ENCODE assay signal across 16 cellular contexts in genomic region chr1:161736332-161736969, GRCh38. TPM values are rescaled to one million over a fixed set of nuclear protein-coding genes. Genes with fewer than 3 reads are reported as not detected.
DNase-seq lines count a peak whose midpoint lies in the region; ATAC-seq and TF ChIP-seq lines count a peak whose summit lies in the region.
"Had no signal": no experiment of that assay in that cellular context is flagged by ENCODE, and none has a peak within 500 bp of the region (broad histone marks: within the 10 kb centered on the region; RNA-seq: fewer than 3 reads in every experiment).

No MANE protein-coding gene starts in this region.

- H3K9me3 Mint-ChIP-seq in activated T-cell treated with anti-CD3 and anti-CD28 coated beads, Interleukin-2, amount 50 U/mL, for 4 hours = no peaks in the 10 kb centered on the region
- H3K9me3 Mint-ChIP-seq: activated T-helper 1 cell treated with anti-CD3 and anti-CD28 coated beads, Interleukin-12 subunit alpha, Interleukin-12 subunit beta, Interleukin-2, Interleukin-4 antibody, amounts not matched to agents 30 ng/mL and 10 ng/mL and 1 ng/mL, durations not matched to agents 14 hours and 24 hours and 36 hours; central memory CD8-positive, alpha-beta T cell had no signal

- DNase-seq in EL (peak; percentile 40), HCEC 1CT (peak; percentile 50), psoas muscle (no peak), SHP77 treated with DMSO at 0.1 percent for 48 hours (lab: John Stamatoyannopoulos, UW) (no peak)
- DNase-seq in activated T-cell treated with anti-CD3 and anti-CD28 coated beads, Interleukin-2, amount 50 U/mL, for 4 hours = no peak
- DNase-seq: KG1, kidney glomerular epithelial cell, NCI-H2107, right cardiac atrium had no signal

- ATAC-seq in activated T-cell treated with anti-CD3 and anti-CD28 coated beads, Interleukin-2, amount 50 U/mL, for 4 hours = peak; percentile 23 to 38
- ATAC-seq in psoas muscle (no peak), HG02938 (IDR thresholded peaks at IDR 0.05; ENCODE audit: unreplicated experiment) (no peak)
- ATAC-seq: right cardiac atrium, Right ventricle myocardium inferior had no signal

- H3K4me3 ChIP-seq in iPS-15b (ENCODE audit: low read depth, low read length) (peak overlapping the region; percentile 12), psoas muscle (no peak overlapping the region)
- H3K4me3 ChIP-seq: esophagus muscularis mucosa, HAP-1 had no signal

- H3K27me3 Mint-ChIP-seq in activated T-cell treated with anti-CD3 and anti-CD28 coated beads, Interleukin-2, amount 50 U/mL, for 4 hours (ENCODE audit: low read depth) = peaks cover 6% of the 10 kb centered on the region
- H3K27me3 Mint-ChIP-seq: central memory CD8-positive, alpha-beta T cell had no signal

- no peaks in the 10 kb centered on the region for H3K36me3 Mint-ChIP-seq in activated T-cell treated with anti-CD3 and anti-CD28 coated beads, Interleukin-2, amount 50 U/mL, for 4 hours (ENCODE audit: insufficient read depth)

- H3K4me1 Mint-ChIP-seq in activated T-cell treated with anti-CD3 and anti-CD28 coated beads, Interleukin-2, amount 50 U/mL, for 4 hours (ENCODE audit: low read depth) = peaks cover 31% of the 10 kb centered on the region

- H3K9me3 ChIP-seq in iPS-15b (ENCODE audit: control insufficient read depth, insufficient read depth, low read length) (no peaks in the 10 kb centered on the region), psoas muscle (no peaks in the 10 kb centered on the region)
- H3K9me3 ChIP-seq: esophagus muscularis mucosa, HAP-1 had no signal

- H3K4me3 Mint-ChIP-seq in activated T-cell treated with anti-CD3 and anti-CD28 coated beads, Interleukin-2, amount 50 U/mL, for 4 hours = no peak overlapping the region
- H3K4me3 Mint-ChIP-seq: activated T-helper 1 cell treated with anti-CD3 and anti-CD28 coated beads, Interleukin-12 subunit alpha, Interleukin-12 subunit beta, Interleukin-2, Interleukin-4 antibody, amounts not matched to agents 30 ng/mL and 10 ng/mL and 1 ng/mL, durations not matched to agents 14 hours and 24 hours and 36 hours; central memory CD8-positive, alpha-beta T cell had no signal

- no peak overlapping the region for H3K27ac ChIP-seq in psoas muscle
- H3K27ac ChIP-seq: esophagus muscularis mucosa had no signal

- WGBS in psoas muscle, 3 donors = 75 to 80% (median 79%) methylated on average over 4 of the region's 4 CpGs

- intact Hi-C loops in psoas muscle (cut with DNase I) = no loop called here

- no peaks in the 10 kb centered on the region for H3K27me3 ChIP-seq in iPS-15b (ENCODE audit: control insufficient read depth, insufficient read depth, low read length)
- peaks cover 0 to 6% (median 4%) of the 10 kb centered on the region in 3 donors for H3K27me3 ChIP-seq in psoas muscle (ENCODE audit: insufficient read depth in 3 of 3, low read length in 2 of 3)

- H3K36me3 ChIP-seq in iPS-15b (ENCODE audit: control insufficient read depth, insufficient read depth, low read length) = no peaks in the 10 kb centered on the region
- H3K36me3 ChIP-seq in psoas muscle (ENCODE audit: insufficient read depth in 1 of 2, low read depth in 1 of 2) = no peaks in the 10 kb centered on the region
- H3K36me3 ChIP-seq: esophagus muscularis mucosa, HAP-1 had no signal

- H3K9ac ChIP-seq in iPS-15b (ENCODE audit: low read depth, low read length) = no peak overlapping the region

- H3K4me1 ChIP-seq in iPS-15b (ENCODE audit: control insufficient read depth, insufficient read depth, low read length) (peaks cover 23% of the 10 kb centered on the region), psoas muscle (no peaks in the 10 kb centered on the region)
- H3K4me1 ChIP-seq: HAP-1 had no signal

- TF ChIP-seq CTCF in psoas muscle (IDR thresholded peaks at IDR 0.05) = no peak

RNA-seq across cellular contexts. Expression of gene DUSP12, which starts 13.1 kb away (rescaled TPM):
- 10 to 100 TPM; 41.7 to 45.1 (median 41.7) TPM for total RNA-seq in activated T-cell treated with anti-CD3 and anti-CD28 coated beads, Interleukin-2, amount 50 U/mL, for 4 hours
- 10 to 100 TPM in 1 of 4 donors, 1 to 10 TPM in 3; 4.4 to 10.9 (median 5.6) TPM for total RNA-seq in psoas muscle
- polyA plus RNA-seq in psoas muscle = 10 to 100 TPM in 2 of 3 donors, 1 to 10 TPM in 1; 9.9 to 15.3 (median 10.6) TPM

RNA-seq across cellular contexts. Expression of gene FCRLB, which starts 15.1 kb away (rescaled TPM):
- total RNA-seq in activated T-cell treated with anti-CD3 and anti-CD28 coated beads, Interleukin-2, amount 50 U/mL, for 4 hours = under 1 TPM in 2 of 3 donors, not detected in 1; 0.14 to 0.18 TPM
- under 1 TPM; 0.13 to 0.58 (median 0.29) TPM for total RNA-seq in psoas muscle
- under 1 TPM in 2 of 3 donors, not detected in 1; 0.06 to 0.25 TPM for polyA plus RNA-seq in psoas muscle
- total RNA-seq: activated T-helper 1 cell treated with anti-CD3 and anti-CD28 coated beads, Interleukin-12 subunit alpha, Interleukin-12 subunit beta, Interleukin-2, Interleukin-4 antibody, amounts not matched to agents 30 ng/mL and 10 ng/mL and 1 ng/mL, durations not matched to agents 14 hours and 24 hours and 36 hours had no signal

RNA-seq across cellular contexts. Expression of gene FCRLA, which starts 29.4 kb away (rescaled TPM):
- total RNA-seq in activated T-cell treated with anti-CD3 and anti-CD28 coated beads, Interleukin-2, amount 50 U/mL, for 4 hours = under 1 TPM; 0.24 to 0.38 (median 0.28) TPM
- under 1 TPM in 3 of 4 donors, not detected in 1; 0.36 to 0.90 (median 0.49) TPM for total RNA-seq in psoas muscle
- polyA plus RNA-seq in psoas muscle = under 1 TPM in 2 of 3 donors, not detected in 1; 0.10 to 0.17 TPM
- total RNA-seq: activated T-helper 1 cell treated with anti-CD3 and anti-CD28 coated beads, Interleukin-12 subunit alpha, Interleukin-12 subunit beta, Interleukin-2, Interleukin-4 antibody, amounts not matched to agents 30 ng/mL and 10 ng/mL and 1 ng/mL, durations not matched to agents 14 hours and 24 hours and 36 hours; right cardiac atrium; Right ventricle myocardium inferior had no signal

RNA-seq across cellular contexts. Expression of gene ATF6, which starts 29.7 kb away (rescaled TPM):
- 10 to 100 TPM; 20.0 to 26.2 (median 24.8) TPM for total RNA-seq in activated T-cell treated with anti-CD3 and anti-CD28 coated beads, Interleukin-2, amount 50 U/mL, for 4 hours
- total RNA-seq in psoas muscle = 10 to 100 TPM; 11.0 to 17.1 (median 13.8) TPM
- 10 to 100 TPM in 1 of 3 donors, 1 to 10 TPM in 2; 6.4 to 10.6 (median 8.6) TPM for polyA plus RNA-seq in psoas muscle

Comparison
In these comparisons a context has a peak if more than half of its experiments do, and no peak if none do; other contexts are left out.
1. DNase-seq: peak in EL (single experiment) and HCEC 1CT (single experiment); none in activated T-cell treated with anti-CD3 and anti-CD28 coated beads, Interleukin-2, amount 50 U/mL, for 4 hours (single experiment), psoas muscle (0 of 2) and SHP77 treated with DMSO at 0.1 percent for 48 hours (single experiment).
2. ATAC-seq: peak in activated T-cell treated with anti-CD3 and anti-CD28 coated beads, Interleukin-2, amount 50 U/mL, for 4 hours (2 of 2); none in psoas muscle (0 of 4) and HG02938 (single experiment).